ENCODE assay signal across 25 cellular contexts in genomic region chr10:93852721-93853120, GRCh38. TPM values are rescaled to one million over a fixed set of nuclear protein-coding genes. Genes with fewer than 3 reads are reported as not detected.
DNase-seq lines count a peak whose midpoint lies in the region; ATAC-seq lines count a peak whose summit lies in the region.
"Had no signal": no experiment of that assay in that cellular context is flagged by ENCODE, and none has a peak within 500 bp of the region (broad histone marks: within the 10 kb centered on the region; RNA-seq: fewer than 3 reads in every experiment).

No MANE protein-coding gene starts in this region.

- ATAC-seq in GM18867 (IDR thresholded peaks at IDR 0.05; ENCODE audit: unreplicated experiment) (peak; percentile 65), GM21529 (IDR thresholded peaks at IDR 0.05; ENCODE audit: unreplicated experiment) (peak; percentile 44), HG03135 (IDR thresholded peaks at IDR 0.05; ENCODE audit: unreplicated experiment) (no peak), HG02623 (IDR thresholded peaks at IDR 0.05; ENCODE audit: unreplicated experiment) (no peak)
- no peak for ATAC-seq in natural killer cell treated with Interleukin-12 subunit alpha and Interleukin-12 subunit beta and Interleukin-15 and Interleukin-18, amount 100 ng/mL, for 72 hours

- no peaks in the 10 kb centered on the region for H3K4me1 Mint-ChIP-seq in natural killer cell treated with Interleukin-12 subunit alpha and Interleukin-12 subunit beta and Interleukin-15 and Interleukin-18, amount 100 ng/mL, for 72 hours (ENCODE audit: low read depth in 2 of 2)
- H3K4me1 Mint-ChIP-seq: CD4-positive, alpha-beta memory T cell had no signal

- no peak overlapping the region for H3K4me3 Mint-ChIP-seq in natural killer cell treated with Interleukin-12 subunit alpha and Interleukin-12 subunit beta and Interleukin-15 and Interleukin-18, amount 100 ng/mL, for 72 hours
- H3K4me3 Mint-ChIP-seq: CD4-positive, alpha-beta memory T cell; T-helper 2 cell treated with Interferon-gamma antibody and Interleukin-4, amounts not matched to agents 5 μg/mL and 100 μg/mL, for 36 hours had no signal

- no peaks in the 10 kb centered on the region for H3K9me3 Mint-ChIP-seq in natural killer cell treated with Interleukin-12 subunit alpha and Interleukin-12 subunit beta and Interleukin-15 and Interleukin-18, amount 100 ng/mL, for 72 hours
- H3K9me3 Mint-ChIP-seq: T-helper 2 cell treated with Interferon-gamma antibody and Interleukin-4, amounts not matched to agents 5 μg/mL and 100 μg/mL, for 36 hours had no signal

- H3K27ac Mint-ChIP-seq in natural killer cell treated with Interleukin-12 subunit alpha and Interleukin-12 subunit beta and Interleukin-15 and Interleukin-18, amount 100 ng/mL, for 72 hours, result no peak overlapping the region
- H3K27ac Mint-ChIP-seq: CD4-positive, alpha-beta memory T cell; T-helper 2 cell treated with Interferon-gamma antibody and Interleukin-4, amounts not matched to agents 5 μg/mL and 100 μg/mL, for 36 hours had no signal

- H3K36me3 Mint-ChIP-seq in natural killer cell treated with Interleukin-12 subunit alpha and Interleukin-12 subunit beta and Interleukin-15 and Interleukin-18, amount 100 ng/mL, for 72 hours, result no peaks in the 10 kb centered on the region
- H3K36me3 Mint-ChIP-seq: CD4-positive, alpha-beta memory T cell had no signal

- H3K27me3 Mint-ChIP-seq in natural killer cell treated with Interleukin-12 subunit alpha and Interleukin-12 subunit beta and Interleukin-15 and Interleukin-18, amount 100 ng/mL, for 72 hours, result peaks cover 2 to 5% of the 10 kb centered on the region in 2 donors

- peak; percentile 23 to 69 for DNase-seq in NCI-H446 (lab: John Stamatoyannopoulos, UW)
- DNase-seq in RPMI8226, result peak; percentile 3
- DNase-seq in HPDE6-E6E7 (ENCODE audit: extremely low spot score), result no peak
- DNase-seq in natural killer cell treated with Interleukin-12 subunit alpha and Interleukin-12 subunit beta and Interleukin-15 and Interleukin-18, amount 100 ng/mL, for 72 hours (ENCODE audit: low spot score), result no peak
- DNase-seq: C1 segment of cervical spinal cord; CD4-positive, alpha-beta memory T cell; COR-L47; DMS79; EL; GDM1; IMR-90; KG1; MG63; NCI-H1105; NCI-H1436 treated with DMSO at 0.1 percent for 48 hours; NCI-H1930; NCI-H2107; NCI-H526 treated with DMSO at 0.1 percent for 48 hours; SJCRH30; T-helper 1 cell had no signal

RNA-seq across cellular contexts. Expression of gene SLC35G1, which starts 41.1 kb away (rescaled TPM):
- total RNA-seq in natural killer cell treated with Interleukin-12 subunit alpha and Interleukin-12 subunit beta and Interleukin-15 and Interleukin-18, amount 100 ng/mL, for 72 hours, result 1 to 10 TPM; 2.0 to 3.8 TPM

Comparison
In these comparisons a context has a peak if more than half of its experiments do, and no peak if none do; other contexts are left out.
1. ATAC-seq: peak in GM18867 (single experiment) and GM21529 (single experiment); none in natural killer cell treated with Interleukin-12 subunit alpha and Interleukin-12 subunit beta and Interleukin-15 and Interleukin-18, amount 100 ng/mL, for 72 hours (0 of 2), HG03135 (single experiment) and HG02623 (single experiment).
2. DNase-seq: peak in NCI-H446 (2 of 2) and RPMI8226 (single experiment); none in HPDE6-E6E7 (single experiment) and natural killer cell treated with Interleukin-12 subunit alpha and Interleukin-12 subunit beta and Interleukin-15 and Interleukin-18, amount 100 ng/mL, for 72 hours (single experiment).